In the genomic region with DNA sequence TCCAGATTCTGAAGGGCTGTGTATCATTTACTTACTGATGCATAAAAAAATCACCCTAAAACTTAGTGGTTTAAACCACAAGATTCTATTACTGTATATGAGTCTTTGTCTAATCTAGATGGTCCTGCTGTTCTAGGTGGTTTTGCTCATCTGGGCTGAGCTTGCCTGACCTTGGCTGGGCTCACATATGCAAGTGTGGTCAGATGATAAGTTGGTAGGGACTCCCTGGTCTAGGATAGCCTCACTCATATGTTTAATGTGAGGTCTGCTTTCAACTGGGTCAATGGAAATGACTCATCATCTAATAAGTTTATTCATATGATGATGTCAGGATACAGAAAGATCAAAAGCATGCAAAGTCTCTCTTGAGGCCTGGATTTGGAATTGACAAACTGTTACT, we compare ENCODE assay signal across 22 cellular contexts.
A peak's percentile ranks its signal among the peaks of the same experiment; 100 is the strongest.
DNase-seq lines count a peak whose midpoint lies in the region; ATAC-seq and TF ChIP-seq lines count a peak whose summit lies in the region.
"Had no signal": no experiment of that assay in that cellular context is flagged by ENCODE, and none has a peak within 500 bp of the region (broad histone marks: within the 10 kb centered on the region; RNA-seq: fewer than 3 reads in every experiment).

No MANE protein-coding gene starts in this region.

- no peaks in the 10 kb centered on the region for H3K27me3 Mint-ChIP-seq in T-helper 2 cell treated with Interferon-gamma antibody and Interleukin-4, amounts not matched to agents 5 μg/mL and 100 μg/mL, for 36 hours (ENCODE audit: low read depth)
- no peaks in the 10 kb centered on the region for H3K27me3 Mint-ChIP-seq in activated CD8-positive, alpha-beta T cell treated with anti-CD3 and anti-CD28 coated beads, Interleukin-2, amount 10 ng/mL, durations not matched to agents 7 days and 5 days (ENCODE audit: low read depth)
- H3K27me3 Mint-ChIP-seq: B cell had no signal

- H3K9me2 ChIP-seq in PC-3 (replicated peaks; ENCODE audit: low read length), result no peaks in the 10 kb centered on the region

- H3K9me3 ChIP-seq in PC-3 (ENCODE audit: low read length), result no peaks in the 10 kb centered on the region
- H3K9me3 ChIP-seq: SJCRH30 had no signal

- CTCF ChIA-PET in PC-3 (lab: Charles Lee), result no interaction called here
- CTCF ChIA-PET in activated CD8-positive, alpha-beta T cell treated with anti-CD3 and anti-CD28 coated beads, Interleukin-2, amount 10 ng/mL, durations not matched to agents 7 days and 5 days (lab: Charles Lee), result no interaction called here

- no peak overlapping the region for H3K4me3 Mint-ChIP-seq in T-helper 2 cell treated with Interferon-gamma antibody and Interleukin-4, amounts not matched to agents 5 μg/mL and 100 μg/mL, for 36 hours
- H3K4me3 Mint-ChIP-seq in activated CD8-positive, alpha-beta T cell treated with anti-CD3 and anti-CD28 coated beads, Interleukin-2, amount 10 ng/mL, durations not matched to agents 7 days and 5 days, result no peak overlapping the region
- H3K4me3 Mint-ChIP-seq: B cell, CD14-positive monocyte had no signal

- H3K27ac ChIP-seq in PC-3 (ENCODE audit: low read length), result no peak overlapping the region
- H3K27ac ChIP-seq: GM23248, SJCRH30 had no signal

- no peaks in the 10 kb centered on the region for H3K36me3 Mint-ChIP-seq in T-helper 2 cell treated with Interferon-gamma antibody and Interleukin-4, amounts not matched to agents 5 μg/mL and 100 μg/mL, for 36 hours (ENCODE audit: low read depth)
- H3K36me3 Mint-ChIP-seq in activated CD8-positive, alpha-beta T cell treated with anti-CD3 and anti-CD28 coated beads, Interleukin-2, amount 10 ng/mL, durations not matched to agents 7 days and 5 days (ENCODE audit: low read depth), result no peaks in the 10 kb centered on the region
- H3K36me3 Mint-ChIP-seq: CD14-positive monocyte had no signal

- no peak overlapping the region for H3K4me3 ChIP-seq in PC-3 (ENCODE audit: low read length)
- H3K4me3 ChIP-seq: GM23248, SJCRH30 had no signal

- no peak overlapping the region for H3K9ac ChIP-seq in PC-3 (ENCODE audit: low read length)
- H3K9ac ChIP-seq: GM23248 had no signal

- H3K27ac Mint-ChIP-seq in T-helper 2 cell treated with Interferon-gamma antibody and Interleukin-4, amounts not matched to agents 5 μg/mL and 100 μg/mL, for 36 hours, result no peak overlapping the region
- no peak overlapping the region for H3K27ac Mint-ChIP-seq in activated CD8-positive, alpha-beta T cell treated with anti-CD3 and anti-CD28 coated beads, Interleukin-2, amount 10 ng/mL, durations not matched to agents 7 days and 5 days
- H3K27ac Mint-ChIP-seq: B cell, CD14-positive monocyte had no signal

- H2AFZ ChIP-seq in PC-3 (ENCODE audit: low read length), result no peak overlapping the region
- H2AFZ ChIP-seq: GM23248 had no signal

- H3K36me3 ChIP-seq in PC-3 (ENCODE audit: low read depth, low read length), result no peaks in the 10 kb centered on the region
- H3K36me3 ChIP-seq: SJCRH30 had no signal

- H3F3A ChIP-seq in PC-3 (ENCODE audit: low read length, unreplicated experiment), result no peaks in the 10 kb centered on the region

- no TSS peak for BruUV-seq in PC-3 (replicated peaks; lab: Mats Ljungman, UMichigan)

- DNase-seq in DMS53 (lab: John Stamatoyannopoulos, UW) (peak; percentile 66), HS-5 (ENCODE audit: low read depth) (peak; percentile 16), PC-3 (peak; percentile 36), iris pigment epithelial cell (ENCODE audit: low read depth) (peak; percentile 4), T-helper 2 cell (no peak)
- DNase-seq in T-helper 2 cell treated with Interferon-gamma antibody and Interleukin-4, amounts not matched to agents 5 μg/mL and 100 μg/mL, for 36 hours (ENCODE audit: low spot score), result no peak
- DNase-seq in activated CD8-positive, alpha-beta T cell treated with anti-CD3 and anti-CD28 coated beads, Interleukin-2, amount 10 ng/mL, durations not matched to agents 7 days and 5 days, result no peak
- DNase-seq: DMS79; GM23248; HCEC 1CT; KG1; MV-4-11; NCI-H1105 treated with DMSO at 0.1 percent for 48 hours; NCI-H2029 treated with DMSO at 0.1 percent for 48 hours; NCI-H226; NCI-H510A treated with DMSO at 0.1 percent for 48 hours; NCI-H748 treated with DMSO at 0.1 percent for 48 hours; NK-92 treated with Interleukin-12 subunit alpha and Interleukin-12 subunit beta, amount 100 ng/mL, for 24 hours had no signal

- no peaks in the 10 kb centered on the region for H3K27me3 ChIP-seq in PC-3 (ENCODE audit: low read length)
- H3K27me3 ChIP-seq: SJCRH30 had no signal

- intact Hi-C loops in PC-3 (cut with micrococcal nuclease), result no loop called here

- POLR2A ChIA-PET in PC-3 (lab: Charles Lee; ENCODE audit: unreplicated experiment), result interaction anchor here (0.5 to 0.6 kb wide), 2 partner anchors 25 to 430 kb away, joined by 5 to 7 read pairs; no protein-coding TSS in a partner anchor
- POLR2A ChIA-PET in activated CD8-positive, alpha-beta T cell treated with anti-CD3 and anti-CD28 coated beads, Interleukin-2, amount 10 ng/mL, durations not matched to agents 7 days and 5 days (lab: Charles Lee), result no interaction called here

- no peak overlapping the region for H3K4me2 ChIP-seq in PC-3 (ENCODE audit: low read length)

- ATAC-seq in PC-3 (peak; percentile 83), GM21717 (IDR thresholded peaks at IDR 0.05; ENCODE audit: unreplicated experiment) (no peak)
- ATAC-seq in activated CD8-positive, alpha-beta T cell treated with anti-CD3 and anti-CD28 coated beads, Interleukin-2, amount 10 ng/mL, durations not matched to agents 7 days and 5 days, result no peak

- peaks cover 34% of the 10 kb centered on the region for H3K9me3 Mint-ChIP-seq in T-helper 2 cell treated with Interferon-gamma antibody and Interleukin-4, amounts not matched to agents 5 μg/mL and 100 μg/mL, for 36 hours
- H3K9me3 Mint-ChIP-seq in activated CD8-positive, alpha-beta T cell treated with anti-CD3 and anti-CD28 coated beads, Interleukin-2, amount 10 ng/mL, durations not matched to agents 7 days and 5 days (ENCODE audit: insufficient read depth), result peaks cover 18% of the 10 kb centered on the region

- no peaks in the 10 kb centered on the region for H3K4me1 ChIP-seq in PC-3 (ENCODE audit: insufficient read depth, low read length)
- H3K4me1 ChIP-seq: SJCRH30 had no signal

- no peak for TF ChIP-seq CTCF in PC-3 (conservative IDR thresholded peaks at IDR 0.05; ENCODE audit: low read depth, low read length)

- H4K20me1 ChIP-seq in PC-3 (ENCODE audit: low read length), result no peaks in the 10 kb centered on the region

- no peaks in the 10 kb centered on the region for H3K4me1 Mint-ChIP-seq in T-helper 2 cell treated with Interferon-gamma antibody and Interleukin-4, amounts not matched to agents 5 μg/mL and 100 μg/mL, for 36 hours (ENCODE audit: low read depth)
- no peaks in the 10 kb centered on the region for H3K4me1 Mint-ChIP-seq in activated CD8-positive, alpha-beta T cell treated with anti-CD3 and anti-CD28 coated beads, Interleukin-2, amount 10 ng/mL, durations not matched to agents 7 days and 5 days (ENCODE audit: low read depth)
- H3K4me1 Mint-ChIP-seq: B cell, CD14-positive monocyte had no signal

- no peaks in the 10 kb centered on the region for H3K79me2 ChIP-seq in PC-3 (ENCODE audit: low read length)

Comparison
In these comparisons a context has a peak if more than half of its experiments do, and no peak if none do; other contexts are left out.
1. DNase-seq: peak in DMS53 (single experiment), HS-5 (single experiment), PC-3 (single experiment) and iris pigment epithelial cell (single experiment); none in T-helper 2 cell (0 of 5), T-helper 2 cell treated with Interferon-gamma antibody and Interleukin-4, amounts not matched to agents 5 μg/mL and 100 μg/mL, for 36 hours (single experiment) and activated CD8-positive, alpha-beta T cell treated with anti-CD3 and anti-CD28 coated beads, Interleukin-2, amount 10 ng/mL, durations not matched to agents 7 days and 5 days (single experiment).